ENCODE assay signal across 7 cellular contexts in genomic region chr1:160070243-160071163, GRCh38. TPM values are rescaled to one million over a fixed set of nuclear protein-coding genes. Genes with fewer than 3 reads are reported as not detected.
DNase-seq lines count a peak whose midpoint lies in the region; ATAC-seq and TF ChIP-seq lines count a peak whose summit lies in the region.

No MANE protein-coding gene starts in this region.

- peak overlapping the region; percentile 39 to 43 for H3K9ac ChIP-seq in colonic mucosa (ENCODE audit: low read depth in 2 of 2, low read length in 2 of 2)

- H3K27ac ChIP-seq in colonic mucosa, result no peak overlapping the region

- H3K9me3 Mint-ChIP-seq in activated CD4-positive, alpha-beta T cell treated with anti-CD3 and anti-CD28 coated beads, Interleukin-2, amount 10 ng/mL, durations not matched to agents 24 days and 14 days, result no peaks in the 10 kb centered on the region

- intact Hi-C loops in activated CD4-positive, alpha-beta T cell treated with anti-CD3 and anti-CD28 coated beads, Interleukin-2, amount 10 ng/mL, durations not matched to agents 24 days and 14 days (cut with micrococcal nuclease), result no loop called here
- intact Hi-C loops in colonic mucosa (cut with DNase I) (no loop called here), left colon (cut with DNase I, micrococcal nuclease) (no loop called here)

- no peaks in the 10 kb centered on the region for H3K36me3 ChIP-seq in colonic mucosa

- no peak for TF ChIP-seq CTCF in colonic mucosa (IDR thresholded peaks at IDR 0.05)

- H3K36me3 Mint-ChIP-seq in activated CD4-positive, alpha-beta T cell treated with anti-CD3 and anti-CD28 coated beads, Interleukin-2, amount 10 ng/mL, durations not matched to agents 24 days and 14 days (ENCODE audit: low read depth), result no peaks in the 10 kb centered on the region

- DNase-seq in NCI-H2029 (lab: John Stamatoyannopoulos, UW) (peak; percentile 28), colonic mucosa (peak; percentile 69), left colon (peak; percentile 69 to 74)
- DNase-seq in activated CD4-positive, alpha-beta T cell treated with anti-CD3 and anti-CD28 coated beads, Interleukin-2, amount 10 ng/mL, durations not matched to agents 24 days and 14 days, result peak; percentile 83
- peak; percentile 12 to 51 (median 40) for DNase-seq in stimulated activated CD4-positive, alpha-beta T cell treated with anti-CD3 and anti-CD28 coated beads, Interleukin-1b, Interleukin-23, amount 100 ng/mL, for 24 hours (ENCODE audit: low read depth in 4 of 4, low spot score in 1 of 4)

- H3K27me3 Mint-ChIP-seq in activated CD4-positive, alpha-beta T cell treated with anti-CD3 and anti-CD28 coated beads, Interleukin-2, amount 10 ng/mL, durations not matched to agents 24 days and 14 days, result peaks cover 52% of the 10 kb centered on the region

- H3K27me3 ChIP-seq in colonic mucosa, result peaks cover 5% of the 10 kb centered on the region

- H3K9me3 ChIP-seq in colonic mucosa, result no peaks in the 10 kb centered on the region

- H3K4me3 ChIP-seq in colonic mucosa, result peak overlapping the region; percentile 44

- H3K4me1 ChIP-seq in colonic mucosa, result no peaks in the 10 kb centered on the region

- peak; percentile 32 for ATAC-seq in GM18867 (IDR thresholded peaks at IDR 0.05; ENCODE audit: unreplicated experiment)
- peak; percentile 86 for ATAC-seq in left colon
- no peak for ATAC-seq in GM18858 (IDR thresholded peaks at IDR 0.05; ENCODE audit: unreplicated experiment)

- H3K27ac Mint-ChIP-seq in activated CD4-positive, alpha-beta T cell treated with anti-CD3 and anti-CD28 coated beads, Interleukin-2, amount 10 ng/mL, durations not matched to agents 24 days and 14 days, result no peak overlapping the region

- peak overlapping the region; percentile 80 for H3K4me3 Mint-ChIP-seq in activated CD4-positive, alpha-beta T cell treated with anti-CD3 and anti-CD28 coated beads, Interleukin-2, amount 10 ng/mL, durations not matched to agents 24 days and 14 days

- H3K4me1 Mint-ChIP-seq in activated CD4-positive, alpha-beta T cell treated with anti-CD3 and anti-CD28 coated beads, Interleukin-2, amount 10 ng/mL, durations not matched to agents 24 days and 14 days, result peaks cover 14% of the 10 kb centered on the region

RNA-seq across cellular contexts. Expression of gene KCNJ10, which starts 0.5 kb away (rescaled TPM):
- total RNA-seq in activated CD4-positive, alpha-beta T cell treated with anti-CD3 and anti-CD28 coated beads, Interleukin-2, amount 10 ng/mL, durations not matched to agents 24 days and 14 days, result not detected in 2 replicates
- total RNA-seq in colonic mucosa (under 1 TPM in 1 of 2 donors, not detected in 1; 0.29 TPM), left colon (under 1 TPM in 1 of 2 donors, not detected in 1; 0.45 TPM)

RNA-seq across cellular contexts. Expression of gene KCNJ9, which starts 10.8 kb away (rescaled TPM):
- total RNA-seq in activated CD4-positive, alpha-beta T cell treated with anti-CD3 and anti-CD28 coated beads, Interleukin-2, amount 10 ng/mL, durations not matched to agents 24 days and 14 days, result not detected in 2 replicates
- under 1 TPM; 0.11 to 0.30 TPM for total RNA-seq in colonic mucosa
- total RNA-seq in left colon, result not detected

RNA-seq across cellular contexts. Expression of gene IGSF8, which starts 27.9 kb away (rescaled TPM):
- 25.3 and 26.7 TPM in 2 replicates for total RNA-seq in activated CD4-positive, alpha-beta T cell treated with anti-CD3 and anti-CD28 coated beads, Interleukin-2, amount 10 ng/mL, durations not matched to agents 24 days and 14 days
- total RNA-seq in colonic mucosa (10 to 100 TPM; 53.6 to 60.2 TPM), left colon (10 to 100 TPM; 57.6 to 64.0 TPM)

RNA-seq across cellular contexts. Expression of gene PIGM, which starts 38.7 kb away (rescaled TPM):
- 5.5 and 5.8 TPM in 2 replicates for total RNA-seq in activated CD4-positive, alpha-beta T cell treated with anti-CD3 and anti-CD28 coated beads, Interleukin-2, amount 10 ng/mL, durations not matched to agents 24 days and 14 days
- total RNA-seq in colonic mucosa, result 1 to 10 TPM; 4.0 to 6.2 TPM
- total RNA-seq in left colon, result 1 to 10 TPM; 5.4 to 6.2 TPM

RNA-seq across cellular contexts. Expression of gene ATP1A2, which starts 45.1 kb away (rescaled TPM):
- not detected in 2 replicates for total RNA-seq in activated CD4-positive, alpha-beta T cell treated with anti-CD3 and anti-CD28 coated beads, Interleukin-2, amount 10 ng/mL, durations not matched to agents 24 days and 14 days
- total RNA-seq in colonic mucosa, result 1 to 10 TPM; 1.5 to 6.1 TPM
- total RNA-seq in left colon, result 10 to 100 TPM in 1 of 2 donors, 1 to 10 TPM in 1; 1.8 to 12.1 TPM

Comparison
In these comparisons a context has a peak if more than half of its experiments do, and no peak if none do; other contexts are left out.
1. DNase-seq: peak in every context shown above with its lines; median percentile 83 in activated CD4-positive, alpha-beta T cell treated with anti-CD3 and anti-CD28 coated beads, Interleukin-2, amount 10 ng/mL, durations not matched to agents 24 days and 14 days; 72 in left colon; 69 in colonic mucosa; 40 in stimulated activated CD4-positive, alpha-beta T cell treated with anti-CD3 and anti-CD28 coated beads, Interleukin-1b, Interleukin-23, amount 100 ng/mL, for 24 hours; 28 in NCI-H2029.